Comparison of ENCODE assay signal across 8 cellular contexts in genomic region chr10:119306514-119306951, GRCh38.
DNase-seq lines count a peak whose midpoint lies in the region; ATAC-seq, FAIRE-seq and TF ChIP-seq lines count a peak whose summit lies in the region.

No MANE protein-coding gene starts in this region.

- intact Hi-C loops in Panc1 (cut with micrococcal nuclease; ENCODE audit: unreplicated experiment) (loop anchor here (10.0 kb wide), 1 partner anchor 108 kb away; no protein-coding TSS in a partner anchor), HepG2 (cut with micrococcal nuclease; ENCODE audit: unreplicated experiment) (no loop called here)

- CTCF ChIA-PET in Panc1 (lab: Charles Lee) = interaction anchor here (0.9 to 1.6 kb wide), 2 partner anchors 11 to 106 kb away, joined by 3 to 4 read pairs; no protein-coding TSS in a partner anchor
- CTCF ChIA-PET in HepG2 (lab: Yijun Ruan, JAX; ENCODE audit: low intra/inter-chr PET ratio, low total read pairs) = no interaction called here

- no peak for TF ChIP-seq RAD21 in HepG2 (CRISPR knock-in tag; IDR thresholded peaks at IDR 0.05)

- H3K4me1 Mint-ChIP-seq in stimulated activated effector memory CD8-positive, alpha-beta T cell treated with anti-CD3 and anti-CD28 coated beads, Interleukin-12 subunit alpha, Interleukin-12 subunit beta, amount 100 ng/mL, for 72 hours = peaks cover 90% of the 10 kb centered on the region

- BruUV-seq in Panc1 (replicated peaks; lab: Mats Ljungman, UMichigan) = no TSS peak
- no TSS peak for BruUV-seq in HepG2 (replicated peaks; lab: Mats Ljungman, UMichigan)

- no peaks in the 10 kb centered on the region for H3K36me3 ChIP-seq in Panc1 (ENCODE audit: control insufficient read depth, insufficient read depth, low read length)
- H3K36me3 ChIP-seq in HepG2 (replicated peaks in 1 of 2; ENCODE audit: control insufficient read depth in 1 of 2, insufficient read depth in 2 of 2, low read length in 2 of 2) = no peaks in the 10 kb centered on the region

- H3K36me3 Mint-ChIP-seq in stimulated activated effector memory CD8-positive, alpha-beta T cell treated with anti-CD3 and anti-CD28 coated beads, Interleukin-12 subunit alpha, Interleukin-12 subunit beta, amount 100 ng/mL, for 72 hours = peaks cover 21% of the 10 kb centered on the region

- DNase-seq in Panc1 (ENCODE audit: low read depth, low spot score) (no peak), HepG2 (ENCODE audit: low spot score) (no peak), occipital lobe (lab: John Stamatoyannopoulos, UW) (no peak), AG08396 (ENCODE audit: low spot score) (no peak)
- peak; percentile 68 for DNase-seq in activated effector memory CD4-positive, alpha-beta T cell treated with Interleukin-2 at 50 U/mL for 16 hours
- DNase-seq in stimulated activated effector memory CD8-positive, alpha-beta T cell treated with anti-CD3 and anti-CD28 coated beads, Interleukin-12 subunit alpha, Interleukin-12 subunit beta, amount 100 ng/mL, for 72 hours (ENCODE audit: low spot score in 2 of 2) = no peak

- peaks cover 7% of the 10 kb centered on the region for H3K79me2 ChIP-seq in HepG2 (ENCODE audit: insufficient read depth, low read length)

- TF ChIP-seq POLR2A in HepG2 (IDR thresholded peaks at IDR 0.05; ENCODE audit: insufficient read depth in 1 of 2, low read depth in 2 of 2, low read length in 2 of 2) = no peak

- no peaks in the 10 kb centered on the region for H3K9me3 Mint-ChIP-seq in stimulated activated effector memory CD8-positive, alpha-beta T cell treated with anti-CD3 and anti-CD28 coated beads, Interleukin-12 subunit alpha, Interleukin-12 subunit beta, amount 100 ng/mL, for 72 hours

- no peak overlapping the region for H3K9ac ChIP-seq in HepG2 (ENCODE audit: insufficient read depth, low read depth, low read length)

- H3K4me2 ChIP-seq in HepG2 (ENCODE audit: low read depth, low read length) = no peak overlapping the region

- H4K20me1 ChIP-seq in HepG2 (ENCODE audit: insufficient read depth, low read length) = no peaks in the 10 kb centered on the region

- TF ChIP-seq CTCF in Panc1 (IDR thresholded peaks at IDR 0.05) (no peak), HepG2 (CRISPR knock-in tag; IDR thresholded peaks at IDR 0.05) (no peak)

- in situ Hi-C loops in Panc1 (cut with HindIII; ENCODE audit: low pct_unique_long_range_greater_than_20kb, low sequenced_read_pairs) = no loop called here
- in situ Hi-C loops in HepG2 (cut with HindIII; ENCODE audit: extremely low pct_ligation_motif_present, low pct_unique_long_range_greater_than_20kb) = no loop called here

- FAIRE-seq in HepG2 (lab: Jason Lieb, UNC) = no peak

- H3K27ac Mint-ChIP-seq in stimulated activated effector memory CD8-positive, alpha-beta T cell treated with anti-CD3 and anti-CD28 coated beads, Interleukin-12 subunit alpha, Interleukin-12 subunit beta, amount 100 ng/mL, for 72 hours = peak overlapping the region; percentile 98

- POLR2A ChIA-PET in Panc1 (lab: Charles Lee) (no interaction called here), HepG2 (lab: Yijun Ruan, JAX) (interaction anchor here (1.6 kb wide), 1 partner anchor 35 kb away, joined by 3 read pairs; no protein-coding TSS in a partner anchor)

- H3K27ac ChIP-seq in Panc1 (ENCODE audit: low read length) (peak overlapping the region; percentile 74), HepG2 (ENCODE audit: extremely low read length, insufficient read depth, low read length) (no peak overlapping the region)

- WGBS in HepG2 (ENCODE audit: low lambda C conversion rate) = 95% methylated on average over 6 of the region's 9 CpGs

- H3K4me3 Mint-ChIP-seq in stimulated activated effector memory CD8-positive, alpha-beta T cell treated with anti-CD3 and anti-CD28 coated beads, Interleukin-12 subunit alpha, Interleukin-12 subunit beta, amount 100 ng/mL, for 72 hours = peak overlapping the region; percentile 79

- H3K27me3 ChIP-seq in Panc1 (ENCODE audit: control insufficient read depth, insufficient read depth, low read length) (no peaks in the 10 kb centered on the region), HepG2 (ENCODE audit: control insufficient read depth in 1 of 2, insufficient read depth in 2 of 2, low read length in 2 of 2) (no peaks in the 10 kb centered on the region)

- ATAC-seq in GM18519 (IDR thresholded peaks at IDR 0.05; ENCODE audit: low FRiP score, unreplicated experiment) = peak; percentile 55
- peak; percentile 67 for ATAC-seq in HG02870 (IDR thresholded peaks at IDR 0.05; ENCODE audit: unreplicated experiment)
- peak; percentile 59 for ATAC-seq in Panc1
- no peak; the same call in 2 of the 3 replicates for ATAC-seq in HepG2
- peak; percentile 73 for ATAC-seq in stimulated activated effector memory CD8-positive, alpha-beta T cell treated with anti-CD3 and anti-CD28 coated beads, Interleukin-12 subunit alpha, Interleukin-12 subunit beta, amount 100 ng/mL, for 72 hours

- H3K4me1 ChIP-seq in Panc1 (ENCODE audit: control insufficient read depth, insufficient read depth, low read length) (peaks cover 85% of the 10 kb centered on the region), HepG2 (ENCODE audit: insufficient read depth, low read length) (peaks cover 54% of the 10 kb centered on the region)

- no peak for TF ChIP-seq EP300 in HepG2 (IDR thresholded peaks at IDR 0.05; ENCODE audit: low read depth in 2 of 2, low read length in 2 of 2)
- no peak for TF ChIP-seq EP300 in HepG2 (CRISPR knock-in tag; IDR thresholded peaks at IDR 0.05; ENCODE audit: borderline replicate concordance)

- H3K9me3 ChIP-seq in Panc1 (ENCODE audit: control insufficient read depth, insufficient read depth, low read depth, low read length) = no peaks in the 10 kb centered on the region
- no peaks in the 10 kb centered on the region for H3K9me3 ChIP-seq in HepG2 (ENCODE audit: low read length)

- H2AFZ ChIP-seq in HepG2 (ENCODE audit: low read length) = no peak overlapping the region

- H3K4me3 ChIP-seq in Panc1 (ENCODE audit: low read depth in 2 of 2, low read length in 2 of 2) = peak overlapping the region in 1 of 2 experiments; percentile 35; a peak in 2 of 4 replicates
- no peak overlapping the region for H3K4me3 ChIP-seq in HepG2 (replicated peaks in 1 of 3; ENCODE audit: insufficient read depth in 1 of 3, low read depth in 2 of 3, low read length in 3 of 3)

TF ChIP-seq in HepG2, 621 proteins besides CTCF, POLR2A, EP300 and RAD21 (continues in another document):
- TF ChIP-seq THAP7 (CRISPR knock-in tag; IDR thresholded peaks at IDR 0.05) (no peak), HNF1B (CRISPR knock-in tag; IDR thresholded peaks at IDR 0.05) (no peak), ZNF263 (CRISPR knock-in tag; IDR thresholded peaks at IDR 0.05) (peak; percentile 82), DNMT1 (CRISPR knock-in tag; IDR thresholded peaks at IDR 0.05) (no peak), CSRNP1 (CRISPR knock-in tag; IDR thresholded peaks at IDR 0.05) (no peak)
